In genomic region chr14:104677506-104678332, GRCh38 we compare ENCODE assay signal across 9 cellular contexts. TPM values are rescaled to one million over a fixed set of nuclear protein-coding genes. Genes with fewer than 3 reads are reported as not detected.
A peak's percentile ranks its signal among the peaks of the same experiment; 100 is the strongest.
DNase-seq lines count a peak whose midpoint lies in the region; ATAC-seq, FAIRE-seq and TF ChIP-seq lines count a peak whose summit lies in the region.
"Had no signal": no experiment of that assay in that cellular context is flagged by ENCODE, and none has a peak within 500 bp of the region (broad histone marks: within the 10 kb centered on the region; RNA-seq: fewer than 3 reads in every experiment).

No MANE protein-coding gene starts in this region.

- H3K27me3 ChIP-seq in CD4-positive, alpha-beta T cell (ENCODE audit: control insufficient read depth, insufficient read depth, low read length): no peaks in the 10 kb centered on the region
- H3K27me3 ChIP-seq in K562 (ENCODE audit: control insufficient read depth in 2 of 2, insufficient read depth in 2 of 2, low read length in 2 of 2) (no peaks in the 10 kb centered on the region), skeletal muscle satellite cell (ENCODE audit: control insufficient read depth, insufficient read depth, low read length) (no peaks in the 10 kb centered on the region)

- H3K27ac ChIP-seq in CD4-positive, alpha-beta T cell (ENCODE audit: low read depth, low read length): no peak overlapping the region
- peak overlapping the region; percentile 94 for H3K27ac ChIP-seq in K562 (ENCODE audit: extremely low read depth, low read depth, low read length)

- H3K36me3 ChIP-seq in K562 (ENCODE audit: control insufficient read depth, insufficient read depth, low read length) (no peaks in the 10 kb centered on the region), skeletal muscle satellite cell (ENCODE audit: insufficient read depth, low read length) (no peaks in the 10 kb centered on the region)

- DNase-seq in CD4-positive, alpha-beta T cell: peak; percentile 25 to 65 (median 44)
- peak; percentile 85 for DNase-seq in LHCN-M2 (ENCODE audit: low read depth)
- peak; percentile 60 for DNase-seq in T1000 (lab: John Stamatoyannopoulos, UW)
- peak; percentile 81 to 84 (median 84) for DNase-seq in K562 (ENCODE audit: extremely low read depth in 1 of 4, low spot score in 3 of 4)

- ATAC-seq in CD4-positive, alpha-beta T cell (ENCODE audit: poor library complexity): peak; percentile 81
- ATAC-seq in GM21390 (IDR thresholded peaks at IDR 0.05; ENCODE audit: unreplicated experiment) (peak; percentile 45), K562 (peak; percentile 87), SK-N-SH treated with all-trans-retinoic acid at 6 μM for 48 hours (no peak)

- H3K4me3 ChIP-seq in K562: peak overlapping the region; percentile 35
- peak overlapping the region; percentile 63 for H3K4me3 ChIP-seq in iPS-18c (ENCODE audit: insufficient read depth, low read depth, low read length)
- H3K4me3 ChIP-seq in skeletal muscle satellite cell (ENCODE audit: low read length): peak overlapping the region; percentile 72

- peak overlapping the region; percentile 83 for H3K4me3 Mint-ChIP-seq in CD4-positive, alpha-beta T cell

- POLR2A ChIA-PET in CD4-positive, alpha-beta T cell (lab: Charles Lee): interaction anchor here (1.0 to 3.1 kb wide), 7 partner anchors 9 to 123 kb away, joined by 3 to 17 read pairs (median 8); partner anchors contain the start of genes INF2 and ZBTB42
- POLR2A ChIA-PET in K562 (lab: Yijun Ruan, JAX): interaction anchor here (0.7 to 2.9 kb wide), 5 partner anchors 10 to 166 kb away, joined by 3 to 12 read pairs (median 4); no protein-coding TSS in a partner anchor

- H2AFZ ChIP-seq in K562 (ENCODE audit: low read depth, low read length): peak overlapping the region; percentile 91

- H3K4me1 ChIP-seq in K562 (replicated peaks in 1 of 2; ENCODE audit: control insufficient read depth in 2 of 2, insufficient read depth in 2 of 2, low read length in 2 of 2): peaks cover 34 to 69% of the 10 kb centered on the region in 2 experiments
- peaks cover 55% of the 10 kb centered on the region for H3K4me1 ChIP-seq in skeletal muscle satellite cell (ENCODE audit: control insufficient read depth, insufficient read depth, low read length)

- TF ChIP-seq POLR2A in K562 (conservative IDR thresholded peaks at IDR 0.05): peak; percentile 80

- no peaks in the 10 kb centered on the region for H4K20me1 ChIP-seq in K562 (replicated peaks; ENCODE audit: control insufficient read depth, insufficient read depth, low read length)

- TF ChIP-seq RAD21 in K562 (CRISPR knock-in tag; conservative IDR thresholded peaks at IDR 0.05 in 1 of 2, IDR thresholded peaks at IDR 0.05 in 1 of 2): no peak

- no peak for TF ChIP-seq EP300 in K562 (IDR thresholded peaks at IDR 0.05; ENCODE audit: low read length)

- H3K27me3 Mint-ChIP-seq in CD4-positive, alpha-beta T cell: no peaks in the 10 kb centered on the region

- in situ Hi-C loops in K562 (cut with MboI): no loop called here

- intact Hi-C loops in CD4-positive, alpha-beta T cell (cut with DNase I, micrococcal nuclease): no loop called here
- intact Hi-C loops in K562 (cut with micrococcal nuclease): no loop called here

- H3K9me3 ChIP-seq in CD4-positive, alpha-beta T cell (ENCODE audit: control insufficient read depth, low read length): no peaks in the 10 kb centered on the region
- H3K9me3 ChIP-seq in K562 (replicated peaks; ENCODE audit: control insufficient read depth, insufficient read depth, low read depth, low read length) (no peaks in the 10 kb centered on the region), iPS-18c (ENCODE audit: control insufficient read depth, insufficient read depth, low read length) (no peaks in the 10 kb centered on the region), skeletal muscle satellite cell (replicated peaks; ENCODE audit: low read length) (no peaks in the 10 kb centered on the region)

- H3K79me2 ChIP-seq in K562 (ENCODE audit: control insufficient read depth, insufficient read depth, low read length): no peaks in the 10 kb centered on the region

- H3K9me3 Mint-ChIP-seq in CD4-positive, alpha-beta T cell: no peaks in the 10 kb centered on the region

- peaks cover 11% of the 10 kb centered on the region for H3K4me1 Mint-ChIP-seq in CD4-positive, alpha-beta T cell (ENCODE audit: low read depth)

- WGBS in K562 (ENCODE audit: insufficient coverage, low coverage, missing lambda C conversion rate): 2% methylated on average over 7 of the region's 43 CpGs

- FAIRE-seq in K562 (lab: Jason Lieb, UNC): peak; percentile 93
- FAIRE-seq: TTC549 had no signal

- H3K9me1 ChIP-seq in K562 (ENCODE audit: control insufficient read depth, insufficient read depth, low read length): no peaks in the 10 kb centered on the region

- no TSS peak for BruUV-seq in K562 (replicated peaks; lab: Mats Ljungman, UMichigan)

- H3K4me2 ChIP-seq in K562 (ENCODE audit: insufficient read depth, low read length) (peak overlapping the region; percentile 71), skeletal muscle satellite cell (ENCODE audit: low read length) (peak overlapping the region; percentile 83)

- H3K9ac ChIP-seq in K562 (ENCODE audit: insufficient read depth in 1 of 2, low read depth in 2 of 2, low read length in 2 of 2): peak overlapping the region; percentile 81 to 91
- H3K9ac ChIP-seq in skeletal muscle satellite cell (ENCODE audit: low read depth, low read length): peak overlapping the region; percentile 80

- CTCF ChIA-PET in CD4-positive, alpha-beta T cell (lab: Charles Lee): no interaction called here
- CTCF ChIA-PET in K562 (lab: Yijun Ruan, JAX; ENCODE audit: low intra/inter-chr PET ratio): no interaction called here

- TF ChIP-seq CTCF in CD4-positive, alpha-beta T cell (IDR thresholded peaks at IDR 0.05): no peak
- no peak for TF ChIP-seq CTCF in K562 (IDR thresholded peaks at IDR 0.05 in 2 of 3, conservative IDR thresholded peaks at IDR 0.05 in 1 of 3; ENCODE audit: insufficient read depth in 2 of 3, low read depth in 1 of 3, low read length in 3 of 3)

- no peak overlapping the region for H3K27ac Mint-ChIP-seq in CD4-positive, alpha-beta T cell

- H3K36me3 Mint-ChIP-seq in CD4-positive, alpha-beta T cell (ENCODE audit: low read depth): no peaks in the 10 kb centered on the region

TF ChIP-seq in K562, 482 proteins besides CTCF, POLR2A, EP300 and RAD21 (continues in another document):
- no peak for TF ChIP-seq HSF4 (CRISPR knock-in tag; IDR thresholded peaks at IDR 0.05; ENCODE audit: borderline replicate concordance)
- peak; percentile 73 for TF ChIP-seq ZFX (CRISPR knock-in tag; IDR thresholded peaks at IDR 0.05)
- no peak for TF ChIP-seq CCAR2 (IDR thresholded peaks at IDR 0.05; ENCODE audit: low read depth, low read length)

TF ChIP-seq in SK-N-SH treated with all-trans-retinoic acid at 6 μM for 48 hours, 23 proteins besides CTCF, POLR2A, EP300 and RAD21 (continues in another document):
- TF ChIP-seq OSR1 (CRISPR knock-in tag; IDR thresholded peaks at IDR 0.05) (no peak), ESRRG (CRISPR knock-in tag; IDR thresholded peaks at IDR 0.05) (no peak), ARNTL (CRISPR knock-in tag; IDR thresholded peaks at IDR 0.05; ENCODE audit: borderline replicate concordance, low read depth) (no peak), CSDC2 (CRISPR knock-in tag; IDR thresholded peaks at IDR 0.05) (no peak), SNAI2 (CRISPR knock-in tag; IDR thresholded peaks at IDR 0.05) (no peak), ZC3H10 (CRISPR knock-in tag; IDR thresholded peaks at IDR 0.05) (no peak)

RNA-seq across cellular contexts. Expression of gene INF2, which starts 11.7 kb away (rescaled TPM):
- total RNA-seq in CD4-positive, alpha-beta T cell: 10 to 100 TPM; 74.9 to 76.9 TPM
- total RNA-seq in LHCN-M2 (2014; rRNA removed) (78.1 and 87.8 TPM in 2 replicates), K562 (2014; rRNA removed) (24.9 and 28.8 TPM in 2 replicates), K562 (2014; rRNA removed; fragmentation: Illumina TruSeq; extraction: Trizol) (2.8 and 4.4 TPM in 2 replicates), K562 (2015; rRNA removed; fragmentation: Illumina TruSeq; extraction: Trizol) (7.8 and 8.7 TPM in 2 replicates), K562 (2021) (30.7 and 31.3 TPM in 2 replicates)
- 82.4 TPM for polyA plus RNA-seq in LHCN-M2 (2012)
- 30.6 and 91.0 TPM in 2 replicates for total RNA-seq in K562 (2011; cell fraction: chromatin; rRNA removed; ENCODE audit: low replicate concordance)
- 44.5 and 47.5 TPM in 2 replicates for total RNA-seq in K562 (2011; cell fraction: nucleolus; rRNA removed)
- 33.6 and 37.9 TPM in 2 replicates for total RNA-seq in K562 (2011; cell fraction: nucleoplasm; rRNA removed)
- polyA plus RNA-seq in K562 (2011; rRNA removed) (8.3 and 13.8 TPM in 2 replicates), K562 (2014; fragmentation: Illumina TruSeq; extraction: Trizol) (7.2 and 12.4 TPM in 2 replicates), K562 (2014; fragmentation: Nextera tagmentation; extraction: Ambion mirVana) (1 to 10 TPM in 1 of 2 experiments, under 1 TPM in 1; 0.56 to 1.4 TPM), K562 (2014; rRNA removed) (26.2 and 28.2 TPM in 2 replicates)
- 13.6 and 29.1 TPM in 2 replicates for polyA plus RNA-seq in K562 (2011; cell fraction: cytosol; rRNA removed)
- 35.1 and 63.6 TPM in 2 replicates for polyA plus RNA-seq in K562 (2011; cell fraction: nucleus; rRNA removed)
- 15.0 and 19.9 TPM in 2 replicates for polyA plus RNA-seq in K562 (2012)
- 3.5 and 6.1 TPM in 2 replicates for polyA minus RNA-seq in K562 (2011; rRNA and poly(A)+ RNA removed)
- 8.0 and 13.7 TPM in 2 replicates for polyA minus RNA-seq in K562 (2011; cell fraction: cytosol; rRNA and poly(A)+ RNA removed)
- polyA minus RNA-seq in K562 (2011; cell fraction: nucleus; rRNA and poly(A)+ RNA removed): 9.4 and 12.0 TPM in 2 replicates
- 52.5 and 54.0 TPM in 2 replicates for total RNA-seq in skeletal muscle satellite cell (2012; rRNA removed)

RNA-seq across cellular contexts. Expression of gene ADSS1, which starts 46.3 kb away (rescaled TPM):
- 1 to 10 TPM; 2.0 to 2.7 TPM for total RNA-seq in CD4-positive, alpha-beta T cell
- 2.5 and 2.8 TPM in 2 replicates for total RNA-seq in LHCN-M2 (2014; rRNA removed)
- 6.1 TPM for polyA plus RNA-seq in LHCN-M2 (2012)
- total RNA-seq in K562 (2011; cell fraction: chromatin; rRNA removed; ENCODE audit: low replicate concordance): 17.1 and 35.0 TPM in 2 replicates
- total RNA-seq in K562 (2011; cell fraction: nucleolus; rRNA removed): 12.5 and 17.5 TPM in 2 replicates
- total RNA-seq in K562 (2011; cell fraction: nucleoplasm; rRNA removed): 16.8 and 20.0 TPM in 2 replicates
- 4.4 and 5.9 TPM in 2 replicates for total RNA-seq in K562 (2014; rRNA removed)
- 2.0 and 2.2 TPM in 2 replicates for total RNA-seq in K562 (2014; rRNA removed; fragmentation: Illumina TruSeq; extraction: Trizol)
- 3.5 and 3.6 TPM in 2 replicates for total RNA-seq in K562 (2015; rRNA removed; fragmentation: Illumina TruSeq; extraction: Trizol)
- 4.2 and 4.9 TPM in 2 replicates for total RNA-seq in K562 (2021)
- 4.2 and 5.2 TPM in 2 replicates for polyA plus RNA-seq in K562 (2011; rRNA removed)
- polyA plus RNA-seq in K562 (2011; cell fraction: cytosol; rRNA removed): 2.7 and 4.0 TPM in 2 replicates
- 39.1 and 54.9 TPM in 2 replicates for polyA plus RNA-seq in K562 (2011; cell fraction: nucleus; rRNA removed)
- 6.0 and 16.4 TPM in 2 replicates for polyA plus RNA-seq in K562 (2012)
- 3.9 and 4.3 TPM in 2 replicates for polyA plus RNA-seq in K562 (2014; fragmentation: Illumina TruSeq; extraction: Trizol)
- under 1 TPM; 0.53 to 0.74 TPM for polyA plus RNA-seq in K562 (2014; fragmentation: Nextera tagmentation; extraction: Ambion mirVana)
- polyA plus RNA-seq in K562 (2014; rRNA removed): 3.6 and 5.3 TPM in 2 replicates
- 2.6 and 2.7 TPM in 2 replicates for polyA minus RNA-seq in K562 (2011; rRNA and poly(A)+ RNA removed)
- polyA minus RNA-seq in K562 (2011; cell fraction: cytosol; rRNA and poly(A)+ RNA removed): 1.3 and 1.6 TPM in 2 replicates
- polyA minus RNA-seq in K562 (2011; cell fraction: nucleus; rRNA and poly(A)+ RNA removed): 6.4 and 9.8 TPM in 2 replicates
- 1.0 and 2.8 TPM in 2 replicates for total RNA-seq in skeletal muscle satellite cell (2012; rRNA removed)
